In the genomic region with DNA sequence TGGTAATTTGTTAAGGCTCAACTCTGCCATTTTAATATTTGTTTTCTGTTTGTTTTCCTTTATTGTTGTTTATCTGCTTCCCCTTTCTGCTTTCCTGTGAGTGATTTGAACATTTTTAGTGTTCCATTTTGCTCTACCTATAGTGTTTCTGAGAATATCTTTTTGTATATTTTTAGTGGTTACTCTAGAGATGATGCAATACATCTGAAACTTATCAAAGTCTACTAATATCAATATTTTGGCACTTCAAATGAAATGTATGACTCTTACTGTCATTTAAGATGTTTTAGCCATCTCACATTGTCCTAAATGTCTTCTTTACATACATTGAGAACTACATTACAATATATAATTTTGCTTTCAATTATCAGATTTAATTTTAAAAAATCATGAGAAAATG, we compare ENCODE assay signal across 9 cellular contexts.
"Had no signal": no experiment of that assay in that cellular context is flagged by ENCODE, and none has a peak within 500 bp of the region (broad histone marks: within the 10 kb centered on the region; RNA-seq: fewer than 3 reads in every experiment).

No MANE protein-coding gene starts in this region.

- FAIRE-seq: H54, HTR-8/SVneo had no signal

- DNase-seq: GM23248, GOT3, HFFc6, KBM-7 had no signal

- H3K4me2 ChIP-seq: KMS-11 had no signal

- H3K4me3 Mint-ChIP-seq: HFFc6 had no signal

- ATAC-seq: HCT116 had no signal

- H3K9me3 ChIP-seq: HAP-1 had no signal

- H3K27ac Mint-ChIP-seq: HFFc6 had no signal

- H3K9ac ChIP-seq: GM23248, KMS-11 had no signal

- H3K4me3 ChIP-seq: GM23248, HAP-1 had no signal

- H3K4me1 ChIP-seq: HAP-1 had no signal

- H3K36me3 ChIP-seq: HAP-1 had no signal

- H3K27ac ChIP-seq: GM23248, KMS-11 had no signal

- H2AFZ ChIP-seq: GM23248 had no signal
